Comparison of ENCODE assay signal across 8 cellular contexts in the genomic region with DNA sequence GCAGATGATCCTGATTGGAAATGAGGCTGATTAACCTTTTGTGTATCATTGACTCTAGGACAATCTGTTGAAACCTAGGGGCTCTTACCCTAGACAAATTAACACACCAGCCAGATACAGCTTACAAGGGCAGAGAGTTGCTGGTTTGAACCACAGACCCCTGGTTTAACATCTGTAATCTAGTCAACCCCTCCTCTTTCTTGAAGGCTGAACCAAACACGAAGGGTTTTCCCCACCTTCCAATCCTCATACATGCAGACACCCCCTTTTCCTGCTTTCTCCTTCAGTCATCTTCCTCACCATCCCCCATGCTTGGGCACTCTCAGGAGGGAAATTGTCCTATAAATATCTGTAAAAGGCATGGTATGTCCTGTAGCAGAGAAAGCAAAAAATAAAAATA.
DNase-seq lines count a peak whose midpoint lies in the region; ATAC-seq and TF ChIP-seq lines count a peak whose summit lies in the region.

No MANE protein-coding gene starts in this region.

- no peak overlapping the region for H2AFZ ChIP-seq in DND-41 (ENCODE audit: low read depth, low read length)

- TF ChIP-seq CTCF in DND-41 (IDR thresholded peaks at IDR 0.05; ENCODE audit: borderline replicate concordance, extremely low read depth, low read length, poor library complexity, severe bottlenecking) (no peak), NB4 (IDR thresholded peaks at IDR 0.05; ENCODE audit: low read depth, low read length) (no peak), nephron progenitor cell (IDR thresholded peaks at IDR 0.05) (no peak)

- intact Hi-C loops in dendritic cell treated with granulocyte-macrophage colony-stimulating factor and Interleukin-4, amounts not matched to agents 40 ng/mL and 50 ng/mL, for 4 days (cut with micrococcal nuclease), result no loop called here

- no peaks in the 10 kb centered on the region for H3K9me3 ChIP-seq in DND-41 (ENCODE audit: insufficient read depth, low read length, severe bottlenecking)

- TF ChIP-seq POLR2A in NB4 (IDR thresholded peaks at IDR 0.05; ENCODE audit: extremely low read depth, insufficient read length), result no peak

- H3K4me1 ChIP-seq in DND-41 (ENCODE audit: insufficient read depth, low read length), result peaks cover 41% of the 10 kb centered on the region

- peaks cover 7% of the 10 kb centered on the region; the same call in 1 of the 2 replicates for H4K20me1 ChIP-seq in DND-41 (ENCODE audit: insufficient read depth, low read length)

- H3K27me3 ChIP-seq in DND-41 (ENCODE audit: insufficient read depth, low read length, poor library complexity), result peaks cover 15% of the 10 kb centered on the region

- no peaks in the 10 kb centered on the region for H3K9me3 Mint-ChIP-seq in dendritic cell treated with granulocyte-macrophage colony-stimulating factor and Interleukin-4, amounts not matched to agents 40 ng/mL and 50 ng/mL, for 4 days
- no peaks in the 10 kb centered on the region for H3K9me3 Mint-ChIP-seq in nephron progenitor cell

- H3K9ac ChIP-seq in DND-41 (ENCODE audit: low read depth, low read length), result peak overlapping the region; percentile 54

- peaks cover 94% of the 10 kb centered on the region for H3K4me1 Mint-ChIP-seq in dendritic cell treated with granulocyte-macrophage colony-stimulating factor and Interleukin-4, amounts not matched to agents 40 ng/mL and 50 ng/mL, for 4 days (ENCODE audit: low read depth)
- peaks cover 61% of the 10 kb centered on the region for H3K4me1 Mint-ChIP-seq in nephron progenitor cell

- peak overlapping the region in 1 of 2 experiments; percentile 51; a peak in 2 of 4 replicates for H3K4me3 ChIP-seq in DND-41 (ENCODE audit: low read depth in 1 of 2, low read length in 2 of 2)
- H3K4me3 ChIP-seq in NB4 (ENCODE audit: low read depth, low read length), result peak overlapping the region; percentile 47

- peaks cover 4% of the 10 kb centered on the region for H3K36me3 Mint-ChIP-seq in dendritic cell treated with granulocyte-macrophage colony-stimulating factor and Interleukin-4, amounts not matched to agents 40 ng/mL and 50 ng/mL, for 4 days (ENCODE audit: low read depth)
- H3K36me3 Mint-ChIP-seq in nephron progenitor cell (ENCODE audit: low read depth), result no peaks in the 10 kb centered on the region

- H3K4me3 Mint-ChIP-seq in dendritic cell treated with granulocyte-macrophage colony-stimulating factor and Interleukin-4, amounts not matched to agents 40 ng/mL and 50 ng/mL, for 4 days, result peak overlapping the region; percentile 76
- peak overlapping the region; percentile 37 for H3K4me3 Mint-ChIP-seq in nephron progenitor cell

- no peaks in the 10 kb centered on the region for H3K79me2 ChIP-seq in DND-41 (ENCODE audit: insufficient read depth, low read length)

- H3K4me2 ChIP-seq in DND-41 (ENCODE audit: insufficient read depth, low read length), result peak overlapping the region; percentile 84

- peak overlapping the region; percentile 75 for H3K27ac ChIP-seq in DND-41 (ENCODE audit: low read length)

- peak overlapping the region; percentile 90 for H3K27ac Mint-ChIP-seq in dendritic cell treated with granulocyte-macrophage colony-stimulating factor and Interleukin-4, amounts not matched to agents 40 ng/mL and 50 ng/mL, for 4 days
- no peak overlapping the region for H3K27ac Mint-ChIP-seq in nephron progenitor cell

- H3K27me3 Mint-ChIP-seq in dendritic cell treated with granulocyte-macrophage colony-stimulating factor and Interleukin-4, amounts not matched to agents 40 ng/mL and 50 ng/mL, for 4 days, result no peaks in the 10 kb centered on the region
- peaks cover 16% of the 10 kb centered on the region for H3K27me3 Mint-ChIP-seq in nephron progenitor cell (ENCODE audit: low read depth, poor library complexity)

- ATAC-seq in DND-41 (ENCODE audit: insufficient read depth, low read depth) (no peak), GM18517 (IDR thresholded peaks at IDR 0.05; ENCODE audit: unreplicated experiment) (no peak), HG03097 (IDR thresholded peaks at IDR 0.05; ENCODE audit: low FRiP score, unreplicated experiment) (no peak)

- H3K36me3 ChIP-seq in DND-41 (ENCODE audit: insufficient read depth, low read length), result no peaks in the 10 kb centered on the region

- no peak for DNase-seq in DND-41
- peak; percentile 56 for DNase-seq in NB4 (ENCODE audit: low read depth)
- DNase-seq in nephron progenitor cell, result no peak
- DNase-seq in NOMO-1 treated with dmso at 0.1 percent for 144 hours (lab: John Stamatoyannopoulos, UW; ENCODE audit: unreplicated experiment), result no peak
- DNase-seq in NCI-H1105 (lab: John Stamatoyannopoulos, UW), result no peak
